Comparison of ENCODE assay signal across 25 cellular contexts in genomic region chr14:33857650-33858049, GRCh38.
"Had no signal": no experiment of that assay in that cellular context is flagged by ENCODE, and none has a peak within 500 bp of the region (broad histone marks: within the 10 kb centered on the region; RNA-seq: fewer than 3 reads in every experiment).

No MANE protein-coding gene starts in this region.

- H3K4me3 Mint-ChIP-seq: natural killer cell; stimulated activated naive CD8-positive, alpha-beta T cell treated with anti-CD3 and anti-CD28 coated beads, Interleukin-15, Interleukin-2, amounts not matched to agents 100 ng/mL and 50 ng/mL, for 24 hours had no signal

- H2AFZ ChIP-seq: parathyroid adenoma had no signal

- H3K36me3 Mint-ChIP-seq: natural killer cell had no signal

- H3K79me2 ChIP-seq: parathyroid adenoma had no signal

- H3K4me2 ChIP-seq: smooth muscle cell had no signal

- H3K4me1 ChIP-seq: lower lobe of right lung, parathyroid adenoma, right atrium auricular region, tibial nerve, vagina had no signal

- H3K27ac ChIP-seq: coronary artery, esophagus squamous epithelium, lower lobe of right lung, neutrophil, parathyroid adenoma, right atrium auricular region, thoracic aorta, tibial nerve, vagina had no signal

- H3K36me3 ChIP-seq: esophagus squamous epithelium, lower lobe of right lung, neutrophil, right atrium auricular region, thoracic aorta, tibial nerve, vagina had no signal

- H3K27me3 ChIP-seq: esophagus squamous epithelium, neutrophil, right atrium auricular region, tibial nerve, vagina had no signal

- DNase-seq: dermis blood vessel endothelial cell; effector memory CD4-positive, alpha-beta T cell; esophagus squamous epithelium; foreskin melanocyte; hypothalamus; left ventricle myocardium superior; lower lobe of right lung; natural killer cell; stimulated activated CD4-positive, alpha-beta T cell treated with anti-CD3 and anti-CD28 coated beads, Interleukin-12 subunit alpha, Interleukin-12 subunit beta, amount 100 ng/mL, for 4 hours; stimulated activated CD4-positive, alpha-beta T cell treated with anti-CD3 and anti-CD28 coated beads, Interleukin-1b, Interleukin-23, amount 100 ng/mL, for 48 hours; stimulated activated CD4-positive, alpha-beta T cell treated with anti-CD3 and anti-CD28 coated beads, Interleukin-4, amount 100 ng/mL, for 1 hour; stimulated activated CD8-positive, alpha-beta memory T cell treated with anti-CD3 and anti-CD28 coated beads, Interleukin-4, amount 100 ng/mL, for 48 hours had no signal

- H3K9me3 Mint-ChIP-seq: natural killer cell; stimulated activated naive CD8-positive, alpha-beta T cell treated with anti-CD3 and anti-CD28 coated beads, Interleukin-15, Interleukin-2, amounts not matched to agents 100 ng/mL and 50 ng/mL, for 24 hours had no signal

- H3K4me1 Mint-ChIP-seq: natural killer cell had no signal

- H3K4me3 ChIP-seq: coronary artery, esophagus squamous epithelium, lower lobe of right lung, right atrium auricular region, smooth muscle cell, thoracic aorta, tibial nerve, vagina had no signal

- H3K9ac ChIP-seq: parathyroid adenoma had no signal

- FAIRE-seq: endothelial cell of umbilical vein, keratinocyte had no signal

- H3K27ac Mint-ChIP-seq: natural killer cell; progenitor cell of endocrine pancreas; stimulated activated naive CD8-positive, alpha-beta T cell treated with anti-CD3 and anti-CD28 coated beads, Interleukin-15, Interleukin-2, amounts not matched to agents 100 ng/mL and 50 ng/mL, for 24 hours had no signal

- H3K9me3 ChIP-seq: esophagus squamous epithelium, lower lobe of right lung, neutrophil, right atrium auricular region, thoracic aorta, tibial nerve, vagina had no signal

- H3K27me3 Mint-ChIP-seq: stimulated activated naive CD8-positive, alpha-beta T cell treated with anti-CD3 and anti-CD28 coated beads, Interleukin-15, Interleukin-2, amounts not matched to agents 100 ng/mL and 50 ng/mL, for 24 hours had no signal

- ATAC-seq: left ventricle myocardium superior, lower lobe of right lung, sciatic nerve had no signal
